ENCODE assay signal across 9 cellular contexts in genomic region chr12:90280564-90281058, GRCh38.
DNase-seq lines count a peak whose midpoint lies in the region; ATAC-seq and TF ChIP-seq lines count a peak whose summit lies in the region.
"Had no signal": no experiment of that assay in that cellular context is flagged by ENCODE, and none has a peak within 500 bp of the region (broad histone marks: within the 10 kb centered on the region; RNA-seq: fewer than 3 reads in every experiment).

No MANE protein-coding gene starts in this region.

- DNase-seq in activated CD4-positive, alpha-beta T cell treated with anti-CD3 and anti-CD28 coated beads for 48 hours: peak; percentile 18
- no peak for DNase-seq in activated CD4-positive, alpha-beta T cell treated with anti-CD3 and anti-CD28 coated beads, Interleukin-2, amount 10 ng/mL, durations not matched to agents 7 days and 5 days
- DNase-seq in PC-3: no peak
- DNase-seq in memory B cell (ENCODE audit: low spot score in 2 of 2): no peak
- no peak for DNase-seq in neural progenitor cell (ENCODE audit: low spot score)
- DNase-seq in NCI-H1105 (lab: John Stamatoyannopoulos, UW): no peak
- DNase-seq in H9: no peak

- H3K4me3 Mint-ChIP-seq in activated CD4-positive, alpha-beta T cell treated with anti-CD3 and anti-CD28 coated beads, Interleukin-2, amount 10 ng/mL, durations not matched to agents 7 days and 5 days: no peak overlapping the region
- no peak overlapping the region for H3K4me3 Mint-ChIP-seq in memory B cell
- H3K4me3 Mint-ChIP-seq in neural progenitor cell: no peak overlapping the region
- no peak overlapping the region; a peak in 1 of 5 replicates for H3K4me3 Mint-ChIP-seq in H9

- H3K27ac ChIP-seq in PC-3 (ENCODE audit: low read length) (peak overlapping the region; percentile 24), neural progenitor cell (no peak overlapping the region), H9 (ENCODE audit: insufficient read length, low read depth, low read length) (no peak overlapping the region)
- H3K27ac ChIP-seq: A549 had no signal

- no peaks in the 10 kb centered on the region for H3K36me3 Mint-ChIP-seq in activated CD4-positive, alpha-beta T cell treated with anti-CD3 and anti-CD28 coated beads, Interleukin-2, amount 10 ng/mL, durations not matched to agents 7 days and 5 days (ENCODE audit: low read depth)
- peaks cover 3% of the 10 kb centered on the region for H3K36me3 Mint-ChIP-seq in memory B cell
- peaks cover 5% of the 10 kb centered on the region for H3K36me3 Mint-ChIP-seq in neural progenitor cell
- H3K36me3 Mint-ChIP-seq in H9 (ENCODE audit: insufficient read depth in 1 of 3, low read depth in 3 of 3): peaks cover 12 to 32% (median 25%) of the 10 kb centered on the region in 3 experiments

- H2AK5ac ChIP-seq in H9 (ENCODE audit: insufficient read length, low read length): no peak overlapping the region

- H3K4me1 ChIP-seq in PC-3 (ENCODE audit: insufficient read depth, low read length) (no peaks in the 10 kb centered on the region), neural progenitor cell (no peaks in the 10 kb centered on the region), H9 (ENCODE audit: insufficient read depth, low read length) (no peaks in the 10 kb centered on the region)
- H3K4me1 ChIP-seq: A549 had no signal

- H3K9me3 Mint-ChIP-seq in activated CD4-positive, alpha-beta T cell treated with anti-CD3 and anti-CD28 coated beads, Interleukin-2, amount 10 ng/mL, durations not matched to agents 7 days and 5 days: peaks cover 22% of the 10 kb centered on the region
- H3K9me3 Mint-ChIP-seq in memory B cell (peaks cover 14% of the 10 kb centered on the region), neural progenitor cell (peaks cover 22% of the 10 kb centered on the region), H9 (peaks cover 27 to 39% of the 10 kb centered on the region in 2 experiments)

- H3K4me3 ChIP-seq in PC-3 (ENCODE audit: low read length) (no peak overlapping the region), neural progenitor cell (no peak overlapping the region)
- H3K4me3 ChIP-seq: A549 had no signal

- H3K4me1 Mint-ChIP-seq in activated CD4-positive, alpha-beta T cell treated with anti-CD3 and anti-CD28 coated beads, Interleukin-2, amount 10 ng/mL, durations not matched to agents 7 days and 5 days: no peaks in the 10 kb centered on the region
- peaks cover 7% of the 10 kb centered on the region for H3K4me1 Mint-ChIP-seq in memory B cell
- H3K4me1 Mint-ChIP-seq in neural progenitor cell: no peaks in the 10 kb centered on the region
- no peaks in the 10 kb centered on the region for H3K4me1 Mint-ChIP-seq in H9

- H4K5ac ChIP-seq in H9 (ENCODE audit: insufficient read length, low read depth, low read length): no peak overlapping the region

- H3F3A ChIP-seq in PC-3 (ENCODE audit: low read length, unreplicated experiment) (no peaks in the 10 kb centered on the region), neural progenitor cell (ENCODE audit: low read depth) (no peaks in the 10 kb centered on the region)

- H3K27me3 ChIP-seq in PC-3 (ENCODE audit: low read length) (no peaks in the 10 kb centered on the region), neural progenitor cell (no peaks in the 10 kb centered on the region), H9 (ENCODE audit: insufficient read depth, low read length) (no peaks in the 10 kb centered on the region)

- H2BK20ac ChIP-seq in H9 (ENCODE audit: low read depth, low read length, poor library complexity, severe bottlenecking): no peak overlapping the region

- no peaks in the 10 kb centered on the region for H3K23me2 ChIP-seq in H9 (ENCODE audit: insufficient read length, low read depth, low read length, poor library complexity, severe bottlenecking)

- H4K91ac ChIP-seq in H9 (ENCODE audit: insufficient read length, low read depth, low read length): no peak overlapping the region

- no peak overlapping the region for H3T11ph ChIP-seq in H9 (ENCODE audit: low read length)

- no peak overlapping the region for H2BK15ac ChIP-seq in H9 (ENCODE audit: low read depth, low read length)

- H3K27me3 Mint-ChIP-seq in activated CD4-positive, alpha-beta T cell treated with anti-CD3 and anti-CD28 coated beads, Interleukin-2, amount 10 ng/mL, durations not matched to agents 7 days and 5 days: no peaks in the 10 kb centered on the region
- H3K27me3 Mint-ChIP-seq in memory B cell (no peaks in the 10 kb centered on the region), neural progenitor cell (ENCODE audit: insufficient read depth, low read depth) (no peaks in the 10 kb centered on the region), H9 (ENCODE audit: low read depth) (no peaks in the 10 kb centered on the region)

- no peak overlapping the region for H3K23ac ChIP-seq in H9 (ENCODE audit: insufficient read length, low read depth, low read length)

- H3K79me2 ChIP-seq in PC-3 (ENCODE audit: low read length) (no peaks in the 10 kb centered on the region), neural progenitor cell (ENCODE audit: low read depth) (no peaks in the 10 kb centered on the region), H9 (ENCODE audit: insufficient read depth, low read length) (no peaks in the 10 kb centered on the region)

- no peaks in the 10 kb centered on the region for H3K79me1 ChIP-seq in H9 (ENCODE audit: insufficient read depth, low read depth, low read length, poor library complexity, severe bottlenecking)

- H3K36me3 ChIP-seq in PC-3 (ENCODE audit: low read depth, low read length) (peaks cover 3% of the 10 kb centered on the region; the same call in 1 of the 2 replicates), neural progenitor cell (peaks cover 2% of the 10 kb centered on the region)

- ATAC-seq in GM21825 (IDR thresholded peaks at IDR 0.05; ENCODE audit: unreplicated experiment) (peak; percentile 78), PC-3 (no peak), memory B cell (ENCODE audit: low read depth) (peak; percentile 74)
- ATAC-seq: A549 had no signal

- H2BK12ac ChIP-seq in H9 (ENCODE audit: insufficient read length, low read depth, low read length): no peak overlapping the region

- POLR2A ChIA-PET in activated CD4-positive, alpha-beta T cell treated with anti-CD3 and anti-CD28 coated beads, Interleukin-2, amount 10 ng/mL, durations not matched to agents 7 days and 5 days (lab: Charles Lee): no interaction called here
- POLR2A ChIA-PET in PC-3 (lab: Charles Lee; ENCODE audit: unreplicated experiment): no interaction called here

- H3K9me3 ChIP-seq in PC-3 (ENCODE audit: low read length): peaks cover 7% of the 10 kb centered on the region
- H3K9me3 ChIP-seq in neural progenitor cell (ENCODE audit: low read depth): no peaks in the 10 kb centered on the region
- peaks cover 10% of the 10 kb centered on the region for H3K9me3 ChIP-seq in H9 (ENCODE audit: control insufficient read depth, low read depth, low read length)

- no peaks in the 10 kb centered on the region for H3K9me2 ChIP-seq in PC-3 (replicated peaks; ENCODE audit: low read length)

- H3K18ac ChIP-seq in H9 (ENCODE audit: insufficient read length, low read depth, low read length): no peak overlapping the region

- no CpG with 5 or more reads among the region's 1 CpG for WGBS in H9 (ENCODE audit: extremely low coverage, insufficient read length, low lambda C conversion rate)

- H2AFZ ChIP-seq in PC-3 (ENCODE audit: low read length) (no peak overlapping the region), neural progenitor cell (replicated peaks) (no peak overlapping the region), H9 (ENCODE audit: low read length) (no peak overlapping the region)

- H2BK120ac ChIP-seq in H9 (ENCODE audit: low read depth, low read length, poor library complexity, severe bottlenecking): no peak overlapping the region

- no peak overlapping the region for H2BK5ac ChIP-seq in H9 (ENCODE audit: insufficient read length, low read length)

- H3K56ac ChIP-seq in H9 (ENCODE audit: insufficient read length, low read depth, low read length): no peak overlapping the region

- no peak overlapping the region for H3K27ac Mint-ChIP-seq in activated CD4-positive, alpha-beta T cell treated with anti-CD3 and anti-CD28 coated beads, Interleukin-2, amount 10 ng/mL, durations not matched to agents 7 days and 5 days
- H3K27ac Mint-ChIP-seq in memory B cell: peak overlapping the region; percentile 10
- no peak overlapping the region for H3K27ac Mint-ChIP-seq in neural progenitor cell
- H3K27ac Mint-ChIP-seq in H9: no peak overlapping the region

- H3K4ac ChIP-seq in H9 (ENCODE audit: low read depth, low read length): no peak overlapping the region

- H3K14ac ChIP-seq in H9 (ENCODE audit: insufficient read depth, low read length): no peak overlapping the region

- TF ChIP-seq CTCF in PC-3 (conservative IDR thresholded peaks at IDR 0.05; ENCODE audit: low read depth, low read length): no peak
- no peak for TF ChIP-seq CTCF in neural progenitor cell (IDR thresholded peaks at IDR 0.05)
- no peak for TF ChIP-seq CTCF in H9 (conservative IDR thresholded peaks at IDR 0.05)

- H4K20me1 ChIP-seq in PC-3 (ENCODE audit: low read length): no peaks in the 10 kb centered on the region
- no peaks in the 10 kb centered on the region for H4K20me1 ChIP-seq in neural progenitor cell (ENCODE audit: low read depth)
- no peaks in the 10 kb centered on the region for H4K20me1 ChIP-seq in H9 (ENCODE audit: control insufficient read depth, insufficient read depth, insufficient read length)

- no TSS peak for BruUV-seq in PC-3 (replicated peaks; lab: Mats Ljungman, UMichigan)

- H4K8ac ChIP-seq in H9 (replicated peaks; ENCODE audit: insufficient read length, low read depth, low read length): no peak overlapping the region

- intact Hi-C loops in PC-3 (cut with micrococcal nuclease): no loop called here

- H3K9ac ChIP-seq in PC-3 (ENCODE audit: low read length) (no peak overlapping the region), neural progenitor cell (no peak overlapping the region), H9 (ENCODE audit: extremely low read depth, insufficient read length, low read length) (no peak overlapping the region)

- CTCF ChIA-PET in activated CD4-positive, alpha-beta T cell treated with anti-CD3 and anti-CD28 coated beads, Interleukin-2, amount 10 ng/mL, durations not matched to agents 7 days and 5 days (lab: Charles Lee): no interaction called here
- CTCF ChIA-PET in PC-3 (lab: Charles Lee): no interaction called here

- H3K4me2 ChIP-seq in PC-3 (ENCODE audit: low read length) (no peak overlapping the region), neural progenitor cell (no peak overlapping the region), H9 (ENCODE audit: insufficient read depth, insufficient read length, low read length) (no peak overlapping the region)
- H3K4me2 ChIP-seq: A549 had no signal
